In genomic region chr17:27559996-27560481, GRCh38 we compare ENCODE assay signal across 8 cellular contexts.
DNase-seq lines count a peak whose midpoint lies in the region; ATAC-seq and TF ChIP-seq lines count a peak whose summit lies in the region.

No MANE protein-coding gene starts in this region.

- no TSS peak for BruUV-seq in PC-3 (replicated peaks; lab: Mats Ljungman, UMichigan)

- 0 out of 2 replicates have a peak overlapping the region, but pooled peaks have one; percentile 3 for H2AFZ ChIP-seq in PC-3 (ENCODE audit: low read length)

- H3K27ac Mint-ChIP-seq in activated naive CD8-positive, alpha-beta T cell treated with anti-CD3 and anti-CD28 coated beads, Interleukin-2, amount 50 U/mL, for 24 hours, result no peak overlapping the region

- peak overlapping the region; percentile 34 for H3K4me2 ChIP-seq in PC-3 (ENCODE audit: low read length)

- peaks cover 24% of the 10 kb centered on the region for H3K4me1 Mint-ChIP-seq in activated naive CD8-positive, alpha-beta T cell treated with anti-CD3 and anti-CD28 coated beads, Interleukin-2, amount 50 U/mL, for 24 hours

- H3K79me2 ChIP-seq in PC-3 (ENCODE audit: low read length), result no peaks in the 10 kb centered on the region

- H3K9me3 ChIP-seq in PC-3 (ENCODE audit: low read length), result no peaks in the 10 kb centered on the region

- H3K36me3 ChIP-seq in PC-3 (ENCODE audit: low read depth, low read length), result no peaks in the 10 kb centered on the region
- H3K36me3 ChIP-seq in rectal smooth muscle tissue (ENCODE audit: control insufficient read depth, insufficient read depth, low read length), result no peaks in the 10 kb centered on the region

- H3K9me3 Mint-ChIP-seq in activated naive CD8-positive, alpha-beta T cell treated with anti-CD3 and anti-CD28 coated beads, Interleukin-2, amount 50 U/mL, for 24 hours, result no peaks in the 10 kb centered on the region

- H3K9ac ChIP-seq in PC-3 (ENCODE audit: low read length) (no peak overlapping the region), rectal smooth muscle tissue (ENCODE audit: low read length) (no peak overlapping the region)

- intact Hi-C loops in PC-3 (cut with micrococcal nuclease), result no loop called here

- H3K4me1 ChIP-seq in PC-3 (ENCODE audit: insufficient read depth, low read length) (peaks cover 10% of the 10 kb centered on the region), rectal smooth muscle tissue (ENCODE audit: control insufficient read depth, insufficient read depth, low read length) (peaks cover 6% of the 10 kb centered on the region)

- H3K36me3 Mint-ChIP-seq in activated naive CD8-positive, alpha-beta T cell treated with anti-CD3 and anti-CD28 coated beads, Interleukin-2, amount 50 U/mL, for 24 hours (ENCODE audit: low read depth), result peaks cover 38% of the 10 kb centered on the region

- no peaks in the 10 kb centered on the region for H3K27me3 Mint-ChIP-seq in activated naive CD8-positive, alpha-beta T cell treated with anti-CD3 and anti-CD28 coated beads, Interleukin-2, amount 50 U/mL, for 24 hours

- H4K20me1 ChIP-seq in PC-3 (ENCODE audit: low read length), result no peaks in the 10 kb centered on the region

- H3K27me3 ChIP-seq in PC-3 (ENCODE audit: low read length) (no peaks in the 10 kb centered on the region), rectal smooth muscle tissue (ENCODE audit: control insufficient read depth, insufficient read depth, low read length) (no peaks in the 10 kb centered on the region)

- H3K9me2 ChIP-seq in PC-3 (replicated peaks; ENCODE audit: low read length), result no peaks in the 10 kb centered on the region

- DNase-seq in DMS153 treated with DMSO at 0.1 percent for 48 hours (lab: John Stamatoyannopoulos, UW; ENCODE audit: unreplicated experiment), result peak; percentile 19
- peak; percentile 70 for DNase-seq in PC-3
- peak; percentile 74 for DNase-seq in fibroblast of the conjunctiva (ENCODE audit: low read depth)
- no peak for DNase-seq in activated effector memory CD4-positive, alpha-beta T cell treated with Interleukin-2 at 50 U/mL for 16 hours
- no peak for DNase-seq in activated naive CD8-positive, alpha-beta T cell treated with anti-CD3 and anti-CD28 coated beads, Interleukin-2, amount 50 U/mL, for 24 hours
- DNase-seq in MV-4-11 (lab: John Stamatoyannopoulos, UW), result no peak

- POLR2A ChIA-PET in PC-3 (lab: Charles Lee; ENCODE audit: unreplicated experiment), result no interaction called here

- H3F3A ChIP-seq in PC-3 (ENCODE audit: low read length, unreplicated experiment), result no peaks in the 10 kb centered on the region

- H3K4me3 Mint-ChIP-seq in activated naive CD8-positive, alpha-beta T cell treated with anti-CD3 and anti-CD28 coated beads, Interleukin-2, amount 50 U/mL, for 24 hours, result no peak overlapping the region

- no peak overlapping the region for H3K4me3 ChIP-seq in PC-3 (ENCODE audit: low read length)
- peak overlapping the region; percentile 33 for H3K4me3 ChIP-seq in rectal smooth muscle tissue (ENCODE audit: low read length)

- CTCF ChIA-PET in PC-3 (lab: Charles Lee), result interaction anchor here (0.5 kb wide), 1 partner anchor 41 kb away, joined by 3 read pairs; no protein-coding TSS in a partner anchor

- no peak for TF ChIP-seq CTCF in PC-3 (conservative IDR thresholded peaks at IDR 0.05; ENCODE audit: low read depth, low read length)

- H3K27ac ChIP-seq in PC-3 (ENCODE audit: low read length) (no peak overlapping the region), rectal smooth muscle tissue (ENCODE audit: low read depth, low read length) (no peak overlapping the region)

- ATAC-seq in PC-3, result peak; percentile 31; the same call in 1 of the 2 replicates
- no peak for ATAC-seq in HG03025 (IDR thresholded peaks at IDR 0.05; ENCODE audit: low FRiP score, unreplicated experiment)
- no peak for ATAC-seq in activated naive CD8-positive, alpha-beta T cell treated with anti-CD3 and anti-CD28 coated beads, Interleukin-2, amount 50 U/mL, for 24 hours

Comparison
In these comparisons a context has a peak if more than half of its experiments do, and no peak if none do; other contexts are left out.
1. DNase-seq: peak in DMS153 treated with DMSO at 0.1 percent for 48 hours (single experiment), PC-3 (single experiment) and fibroblast of the conjunctiva (single experiment); none in activated effector memory CD4-positive, alpha-beta T cell treated with Interleukin-2 at 50 U/mL for 16 hours (single experiment), activated naive CD8-positive, alpha-beta T cell treated with anti-CD3 and anti-CD28 coated beads, Interleukin-2, amount 50 U/mL, for 24 hours (single experiment) and MV-4-11 (single experiment).